Comparison of ENCODE assay signal across 32 cellular contexts in genomic region chr16:89160977-89161701, GRCh38. TPM values are rescaled to one million over a fixed set of nuclear protein-coding genes. Genes with fewer than 3 reads are reported as not detected.
"Had no signal": no experiment of that assay in that cellular context is flagged by ENCODE, and none has a peak within 500 bp of the region (broad histone marks: within the 10 kb centered on the region; RNA-seq: fewer than 3 reads in every experiment).

No MANE protein-coding gene starts in this region.

- H3K4me2 ChIP-seq: neural progenitor cell had no signal

- H3K9me3 Mint-ChIP-seq: immature natural killer cell; naive thymus-derived CD8-positive, alpha-beta T cell; nephron progenitor cell; stimulated activated naive CD8-positive, alpha-beta T cell treated with anti-CD3 and anti-CD28 coated beads, Interleukin-15, Interleukin-2, amounts not matched to agents 100 ng/mL and 50 ng/mL, for 24 hours had no signal

- H3K27me3 Mint-ChIP-seq: naive thymus-derived CD8-positive, alpha-beta T cell; stimulated activated naive CD8-positive, alpha-beta T cell treated with anti-CD3 and anti-CD28 coated beads, Interleukin-15, Interleukin-2, amounts not matched to agents 100 ng/mL and 50 ng/mL, for 24 hours had no signal

- H3K36me3 ChIP-seq: left lung, lower lobe of right lung, neural progenitor cell, ovary, right atrium auricular region, suprapubic skin, thoracic aorta, tibial artery, upper lobe of right lung had no signal

- H3K27me3 ChIP-seq: neural progenitor cell, ovary, right atrium auricular region had no signal

- H3K9me3 ChIP-seq: left lung, lower lobe of right lung, ovary, right atrium auricular region, suprapubic skin, thoracic aorta, tibial artery, upper lobe of right lung had no signal

- H3K27ac Mint-ChIP-seq: immature natural killer cell; nephron progenitor cell; progenitor cell of endocrine pancreas; stimulated activated naive CD8-positive, alpha-beta T cell treated with anti-CD3 and anti-CD28 coated beads, Interleukin-15, Interleukin-2, amounts not matched to agents 100 ng/mL and 50 ng/mL, for 24 hours had no signal

- H3K36me3 Mint-ChIP-seq: immature natural killer cell; naive thymus-derived CD8-positive, alpha-beta T cell; neural progenitor cell had no signal

- H3K9ac ChIP-seq: neural progenitor cell had no signal

- H2AFZ ChIP-seq: neural progenitor cell had no signal

- DNase-seq: immature natural killer cell; kidney; left colon; left lung; lower lobe of right lung; mammary epithelial cell; mesenchymal stem cell; naive thymus-derived CD8-positive, alpha-beta T cell; nephron progenitor cell; ovary; stimulated activated CD4-positive, alpha-beta T cell treated with anti-CD3 and anti-CD28 coated beads, Interleukin-12 subunit alpha, Interleukin-12 subunit beta, amount 100 ng/mL, for 4 hours; stimulated activated CD4-positive, alpha-beta T cell treated with anti-CD3 and anti-CD28 coated beads, Interleukin-15, amount 100 ng/mL, for 24 hours; stimulated activated CD4-positive, alpha-beta T cell treated with anti-CD3 and anti-CD28 coated beads, Interleukin-2, amount 100 ng/mL, for 24 hours; stimulated activated CD4-positive, alpha-beta T cell treated with anti-CD3 and anti-CD28 coated beads, Interleukin-4, amount 100 ng/mL, for 1 hour; stimulated activated naive CD4-positive, alpha-beta T cell; tibial artery; trophoblast cell; upper lobe of right lung had no signal

- FAIRE-seq: islet of Langerhans, kidney, urothelium cell line had no signal

- ATAC-seq: left colon; left lung; lower lobe of right lung; naive thymus-derived CD8-positive, alpha-beta T cell; sciatic nerve; upper lobe of right lung had no signal

- H3K4me3 ChIP-seq: left lung, lower lobe of right lung, neural progenitor cell, ovary, right atrium auricular region, skin epidermis, suprapubic skin, thoracic aorta, tibial artery, upper lobe of right lung had no signal

- H3K4me3 Mint-ChIP-seq: immature natural killer cell; naive thymus-derived CD8-positive, alpha-beta T cell; nephron progenitor cell; stimulated activated naive CD8-positive, alpha-beta T cell treated with anti-CD3 and anti-CD28 coated beads, Interleukin-15, Interleukin-2, amounts not matched to agents 100 ng/mL and 50 ng/mL, for 24 hours had no signal

- H3K27ac ChIP-seq: left lung, lower lobe of right lung, neural progenitor cell, ovary, right atrium auricular region, skin epidermis, suprapubic skin, thoracic aorta, tibial artery, upper lobe of right lung had no signal

RNA-seq across cellular contexts. Expression of gene CDH15, which starts 10.4 kb away (rescaled TPM):
- total RNA-seq: left colon; liver; naive thymus-derived CD8-positive, alpha-beta T cell; omental fat pad; progenitor cell of endocrine pancreas; renal cortical epithelial cell; right atrium auricular region; subcutaneous adipose tissue had no signal
- polyA plus RNA-seq: immature natural killer cell; mammary epithelial cell; naive thymus-derived CD8-positive, alpha-beta T cell had no signal

RNA-seq across cellular contexts. Expression of gene SLC22A31, which starts 39.2 kb away (rescaled TPM):
- total RNA-seq: naive thymus-derived CD8-positive, alpha-beta T cell; omental fat pad; renal cortical epithelial cell; subcutaneous adipose tissue had no signal
- polyA plus RNA-seq: immature natural killer cell; mammary epithelial cell; naive thymus-derived CD8-positive, alpha-beta T cell had no signal
